ENCODE assay signal across 8 cellular contexts in genomic region chr1:209202826-209203439, GRCh38.
DNase-seq lines count a peak whose midpoint lies in the region; ATAC-seq, FAIRE-seq and TF ChIP-seq lines count a peak whose summit lies in the region.

No MANE protein-coding gene starts in this region.

- peak; percentile 82 for TF ChIP-seq CTCF in epithelial cell of proximal tubule (conservative IDR thresholded peaks at IDR 0.05; ENCODE audit: low read depth, low read length)

- no peak for ATAC-seq in GM19397 (IDR thresholded peaks at IDR 0.05; ENCODE audit: unreplicated experiment)

- FAIRE-seq in RCC 7860 (lab: Jason Lieb, UNC), result peak; percentile 72

- DNase-seq in NCI-H2029 (lab: John Stamatoyannopoulos, UW) (peak; percentile 6), NCI-H2029 treated with DMSO at 0.1 percent for 48 hours (lab: John Stamatoyannopoulos, UW) (no peak), HuH-7.5 (ENCODE audit: low spot score) (peak; percentile 25), RCC 7860 (ENCODE audit: low spot score) (peak; percentile 53), epithelial cell of proximal tubule (ENCODE audit: low read depth) (no peak), pons (ENCODE audit: low spot score) (peak; percentile 88), GM19240 (ENCODE audit: insufficient read length, low spot score) (no peak)

- H3K4me3 ChIP-seq in epithelial cell of proximal tubule (ENCODE audit: low read depth, low read length), result no peak overlapping the region

Comparison
In these comparisons a context has a peak if more than half of its experiments do, and no peak if none do; other contexts are left out.
1. DNase-seq: peak in NCI-H2029 (single experiment), HuH-7.5 (single experiment), RCC 7860 (single experiment) and pons (single experiment); none in NCI-H2029 treated with DMSO at 0.1 percent for 48 hours (single experiment), epithelial cell of proximal tubule (single experiment) and GM19240 (single experiment).